In genomic region chr2:10331702-10332401, GRCh38 we compare ENCODE assay signal across 1 cellular context.
TF ChIP-seq lines count a peak whose summit lies in the region.

No MANE protein-coding gene starts in this region.

TF ChIP-seq in GM23338, 12 proteins besides CTCF, POLR2A, EP300 and RAD21 (continued from another document):
- no peak for TF ChIP-seq ZNF462 (CRISPR knock-in tag; IDR thresholded peaks at IDR 0.05)
- no peak for TF ChIP-seq STAT1 (IDR thresholded peaks at IDR 0.05; ENCODE audit: unreplicated experiment)
- no peak for TF ChIP-seq NANOG (IDR thresholded peaks at IDR 0.05; ENCODE audit: borderline replicate concordance)
- TF ChIP-seq JUNB (IDR thresholded peaks at IDR 0.05; ENCODE audit: unreplicated experiment), result no peak
- TF ChIP-seq, protein P1, sequence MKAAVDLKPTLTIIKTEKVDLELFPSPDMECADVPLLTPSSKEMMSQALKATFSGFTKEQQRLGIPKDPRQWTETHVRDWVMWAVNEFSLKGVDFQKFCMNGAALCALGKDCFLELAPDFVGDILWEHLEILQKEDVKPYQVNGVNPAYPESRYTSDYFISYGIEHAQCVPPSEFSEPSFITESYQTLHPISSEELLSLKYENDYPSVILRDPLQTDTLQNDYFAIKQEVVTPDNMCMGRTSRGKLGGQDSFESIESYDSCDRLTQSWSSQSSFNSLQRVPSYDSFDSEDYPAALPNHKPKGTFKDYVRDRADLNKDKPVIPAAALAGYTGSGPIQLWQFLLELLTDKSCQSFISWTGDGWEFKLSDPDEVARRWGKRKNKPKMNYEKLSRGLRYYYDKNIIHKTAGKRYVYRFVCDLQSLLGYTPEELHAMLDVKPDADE (IDR thresholded peaks at IDR 0.05), result no peak
